In genomic region chr17:7313890-7314718, GRCh38 we compare ENCODE assay signal across 8 cellular contexts. TPM values are rescaled to one million over a fixed set of nuclear protein-coding genes. Genes with fewer than 3 reads are reported as not detected.
A peak's percentile ranks its signal among the peaks of the same experiment; 100 is the strongest.
DNase-seq lines count a peak whose midpoint lies in the region; ATAC-seq, FAIRE-seq and TF ChIP-seq lines count a peak whose summit lies in the region.

No MANE protein-coding gene starts in this region.

- H3K4me1 Mint-ChIP-seq in brain: peaks cover 54% of the 10 kb centered on the region

- peak overlapping the region; percentile 93; the same call in 1 of the 2 replicates for H3K27ac ChIP-seq in HUES64 (ENCODE audit: low read depth, low read length)

- peaks cover 3% of the 10 kb centered on the region for H3K27me3 Mint-ChIP-seq in brain

- H3K36me3 Mint-ChIP-seq in brain: peaks cover 69% of the 10 kb centered on the region

- peak overlapping the region; percentile 80 for H3K9ac ChIP-seq in HUES64 (ENCODE audit: low read depth, low read length)

- WGBS in HUES64: 54% methylated on average over 8 of the region's 9 CpGs

- H3K4me3 Mint-ChIP-seq in brain: peak overlapping the region; percentile 85 to 92 (median 89)

- H3K9me3 Mint-ChIP-seq in brain: no peaks in the 10 kb centered on the region

- H3K36me3 ChIP-seq in HUES64 (ENCODE audit: insufficient read depth, low read length) (peaks cover 76% of the 10 kb centered on the region), mucosa of descending colon (ENCODE audit: low read depth) (peaks cover 8% of the 10 kb centered on the region)

- no peak for FAIRE-seq in H54 (lab: Jason Lieb, UNC)

- ATAC-seq in mucosa of descending colon (no peak), HG02981 (IDR thresholded peaks at IDR 0.05; ENCODE audit: unreplicated experiment) (no peak)

- H3K9me3 ChIP-seq in HUES64 (ENCODE audit: insufficient read depth, low read depth, low read length): no peaks in the 10 kb centered on the region
- no peaks in the 10 kb centered on the region for H3K9me3 ChIP-seq in mucosa of descending colon

- H3K4me1 ChIP-seq in HUES64 (ENCODE audit: insufficient read depth, low read length) (0 out of 2 replicates have a peak, but pooled peaks cover 4% of the 10 kb centered on the region), mucosa of descending colon (ENCODE audit: low read depth) (peaks cover 27% of the 10 kb centered on the region)

- TF ChIP-seq CTCF in AG10803 (conservative IDR thresholded peaks at IDR 0.05; ENCODE audit: low read length) (no peak), brain (conservative IDR thresholded peaks at IDR 0.05) (no peak), mucosa of descending colon (IDR thresholded peaks at IDR 0.05) (no peak)

- no peak for TF ChIP-seq POLR2A in H54 (IDR thresholded peaks at IDR 0.05; ENCODE audit: low read depth, low read length)

- H3K27me3 ChIP-seq in HUES64 (ENCODE audit: insufficient read depth, low read length): no peaks in the 10 kb centered on the region

- peak overlapping the region; percentile 79 for H3K4me3 ChIP-seq in AG10803 (ENCODE audit: low read length)
- peak overlapping the region; percentile 82 for H3K4me3 ChIP-seq in HUES64 (ENCODE audit: low read length)
- H3K4me3 ChIP-seq in mucosa of descending colon: peak overlapping the region; percentile 81

- DNase-seq in AG10803 (ENCODE audit: low read depth) (peak; percentile 20), mucosa of descending colon (no peak), H54 (ENCODE audit: insufficient read length, low spot score) (no peak), GM19240 (ENCODE audit: insufficient read length, low spot score) (no peak)
- DNase-seq in central memory CD4-positive, alpha-beta T cell: no peak

- intact Hi-C loops in mucosa of descending colon (cut with DNase I, micrococcal nuclease): no loop called here

- peak overlapping the region in 4 of 5 experiments; percentile 85 to 93 (median 88) for H3K27ac Mint-ChIP-seq in brain

RNA-seq across cellular contexts. Expression of gene GPS2, which starts 1.1 kb away (rescaled TPM):
- 69.3 TPM for polyA plus RNA-seq in HUES64 (2013, experiment 1 of 2)
- 54.4 TPM for polyA plus RNA-seq in HUES64 (2013, experiment 2 of 2)
- 128 TPM for polyA plus RNA-seq in brain (ENCODE audit: insufficient read depth, low read depth, low replicate concordance)
- total RNA-seq in mucosa of descending colon: 10 to 100 TPM; 68.1 to 89.8 (median 83.2) TPM

RNA-seq across cellular contexts. Expression of gene EIF5A, which starts 6.7 kb away (rescaled TPM):
- 931 TPM for polyA plus RNA-seq in HUES64 (2013, experiment 1 of 2)
- 788 TPM for polyA plus RNA-seq in HUES64 (2013, experiment 2 of 2)
- polyA plus RNA-seq in brain (ENCODE audit: insufficient read depth, low read depth, low replicate concordance): 562 TPM
- 100 to 1,000 TPM; 281 to 492 (median 313) TPM for total RNA-seq in mucosa of descending colon

RNA-seq across cellular contexts. Expression of gene NEURL4, which starts 15.0 kb away (rescaled TPM):
- 21.5 TPM for polyA plus RNA-seq in HUES64 (2013, experiment 1 of 2)
- polyA plus RNA-seq in HUES64 (2013, experiment 2 of 2): 16.9 TPM
- polyA plus RNA-seq in brain (ENCODE audit: insufficient read depth, low read depth, low replicate concordance): 25.3 TPM
- 10 to 100 TPM; 39.0 to 59.1 (median 44.9) TPM for total RNA-seq in mucosa of descending colon

RNA-seq across cellular contexts. Expression of gene YBX2, which starts 19.7 kb away (rescaled TPM):
- 12.9 TPM for polyA plus RNA-seq in HUES64 (2013, experiment 1 of 2)
- 20.0 TPM for polyA plus RNA-seq in HUES64 (2013, experiment 2 of 2)
- polyA plus RNA-seq in brain (ENCODE audit: insufficient read depth, low read depth, low replicate concordance): 41.4 TPM
- total RNA-seq in mucosa of descending colon: 10 to 100 TPM; 17.9 to 71.4 (median 37.8) TPM

RNA-seq across cellular contexts. Expression of gene ACAP1, which starts 22.2 kb away (rescaled TPM):
- 10.5 TPM for polyA plus RNA-seq in HUES64 (2013, experiment 1 of 2)
- 8.9 TPM for polyA plus RNA-seq in HUES64 (2013, experiment 2 of 2)
- polyA plus RNA-seq in brain (ENCODE audit: insufficient read depth, low read depth, low replicate concordance): 1.7 TPM
- 10 to 100 TPM in 2 of 3 donors, 1 to 10 TPM in 1; 9.2 to 16.5 (median 11.2) TPM for total RNA-seq in mucosa of descending colon
